Comparison of ENCODE assay signal across 1 cellular context in genomic region chr6:134295953-134296553, GRCh38.
TF ChIP-seq lines count a peak whose summit lies in the region.

No MANE protein-coding gene starts in this region.

TF ChIP-seq in K562, 482 proteins besides CTCF, POLR2A, EP300 and RAD21 (continued from another document and continues in another):
- TF ChIP-seq PYGO2 (tag; IDR thresholded peaks at IDR 0.05), result no peak
- TF ChIP-seq ASH1L (IDR thresholded peaks at IDR 0.05; ENCODE audit: borderline replicate concordance, low read depth, partially characterized antibody), result no peak
- no peak for TF ChIP-seq TRIM28 (IDR thresholded peaks at IDR 0.05)
- no peak for TF ChIP-seq NFE2L1 (tag; IDR thresholded peaks at IDR 0.05; ENCODE audit: borderline replicate concordance, low read depth)
- peak; percentile 66 for TF ChIP-seq NEUROD1 (IDR thresholded peaks at IDR 0.05; ENCODE audit: borderline replicate concordance, low read depth, low read length, partially characterized antibody)
- TF ChIP-seq THRAP3 (IDR thresholded peaks at IDR 0.05; ENCODE audit: borderline replicate concordance), result no peak
- TF ChIP-seq, protein P1, sequence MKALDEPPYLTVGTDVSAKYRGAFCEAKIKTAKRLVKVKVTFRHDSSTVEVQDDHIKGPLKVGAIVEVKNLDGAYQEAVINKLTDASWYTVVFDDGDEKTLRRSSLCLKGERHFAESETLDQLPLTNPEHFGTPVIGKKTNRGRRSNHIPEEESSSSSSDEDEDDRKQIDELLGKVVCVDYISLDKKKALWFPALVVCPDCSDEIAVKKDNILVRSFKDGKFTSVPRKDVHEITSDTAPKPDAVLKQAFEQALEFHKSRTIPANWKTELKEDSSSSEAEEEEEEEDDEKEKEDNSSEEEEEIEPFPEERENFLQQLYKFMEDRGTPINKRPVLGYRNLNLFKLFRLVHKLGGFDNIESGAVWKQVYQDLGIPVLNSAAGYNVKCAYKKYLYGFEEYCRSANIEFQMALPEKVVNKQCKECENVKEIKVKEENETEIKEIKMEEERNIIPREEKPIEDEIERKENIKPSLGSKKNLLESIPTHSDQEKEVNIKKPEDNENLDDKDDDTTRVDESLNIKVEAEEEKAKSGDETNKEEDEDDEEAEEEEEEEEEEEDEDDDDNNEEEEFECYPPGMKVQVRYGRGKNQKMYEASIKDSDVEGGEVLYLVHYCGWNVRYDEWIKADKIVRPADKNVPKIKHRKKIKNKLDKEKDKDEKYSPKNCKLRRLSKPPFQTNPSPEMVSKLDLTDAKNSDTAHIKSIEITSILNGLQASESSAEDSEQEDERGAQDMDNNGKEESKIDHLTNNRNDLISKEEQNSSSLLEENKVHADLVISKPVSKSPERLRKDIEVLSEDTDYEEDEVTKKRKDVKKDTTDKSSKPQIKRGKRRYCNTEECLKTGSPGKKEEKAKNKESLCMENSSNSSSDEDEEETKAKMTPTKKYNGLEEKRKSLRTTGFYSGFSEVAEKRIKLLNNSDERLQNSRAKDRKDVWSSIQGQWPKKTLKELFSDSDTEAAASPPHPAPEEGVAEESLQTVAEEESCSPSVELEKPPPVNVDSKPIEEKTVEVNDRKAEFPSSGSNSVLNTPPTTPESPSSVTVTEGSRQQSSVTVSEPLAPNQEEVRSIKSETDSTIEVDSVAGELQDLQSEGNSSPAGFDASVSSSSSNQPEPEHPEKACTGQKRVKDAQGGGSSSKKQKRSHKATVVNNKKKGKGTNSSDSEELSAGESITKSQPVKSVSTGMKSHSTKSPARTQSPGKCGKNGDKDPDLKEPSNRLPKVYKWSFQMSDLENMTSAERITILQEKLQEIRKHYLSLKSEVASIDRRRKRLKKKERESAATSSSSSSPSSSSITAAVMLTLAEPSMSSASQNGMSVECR (CRISPR knock-in tag; IDR thresholded peaks at IDR 0.05), result no peak
- TF ChIP-seq SOX6 (IDR thresholded peaks at IDR 0.05), result peak; percentile 88
- TF ChIP-seq NR4A1 (CRISPR knock-in tag; IDR thresholded peaks at IDR 0.05), result no peak
- no peak for TF ChIP-seq NR4A1 (tag; IDR thresholded peaks at IDR 0.05)
- TF ChIP-seq SMAD3 (CRISPR knock-in tag; conservative IDR thresholded peaks at IDR 0.05), result no peak
- no peak for TF ChIP-seq ZBTB43 (CRISPR knock-in tag; IDR thresholded peaks at IDR 0.05)
- TF ChIP-seq GABPB2 (CRISPR knock-in tag; conservative IDR thresholded peaks at IDR 0.05), result no peak
- no peak for TF ChIP-seq ZBTB7A (IDR thresholded peaks at IDR 0.05; ENCODE audit: borderline replicate concordance, control insufficient read depth, low read depth, low read length)
- TF ChIP-seq NR2C1 (IDR thresholded peaks at IDR 0.05), result no peak; the same call in 1 of the 2 replicates
- peak; percentile 63 for TF ChIP-seq NR2C1 (tag; IDR thresholded peaks at IDR 0.05)
- no peak for TF ChIP-seq RBBP5 (IDR thresholded peaks at IDR 0.05; ENCODE audit: borderline replicate concordance, insufficient read depth, low read length, poor library complexity, severe bottlenecking)
- no peak for TF ChIP-seq ZNF232 (CRISPR knock-in tag; IDR thresholded peaks at IDR 0.05)
- no peak for TF ChIP-seq ZNF274 (IDR thresholded peaks at IDR 0.05; ENCODE audit: borderline replicate concordance, low read depth, low read length)
- no peak for TF ChIP-seq NR1H2 (CRISPR knock-in tag; IDR thresholded peaks at IDR 0.05)
- no peak for TF ChIP-seq NFATC3 (IDR thresholded peaks at IDR 0.05)
- no peak for TF ChIP-seq PURB (CRISPR knock-in tag; IDR thresholded peaks at IDR 0.05; ENCODE audit: low read depth)
- no peak for TF ChIP-seq SRF (CRISPR knock-in tag; IDR thresholded peaks at IDR 0.05)
- TF ChIP-seq ZBTB40 (IDR thresholded peaks at IDR 0.05), result no peak
- TF ChIP-seq ZBTB40 (CRISPR knock-in tag; IDR thresholded peaks at IDR 0.05), result no peak
- TF ChIP-seq ZNF24 (IDR thresholded peaks at IDR 0.05), result peak; percentile 25; the same call in 1 of the 2 replicates
- TF ChIP-seq ZNF197 (CRISPR knock-in tag; IDR thresholded peaks at IDR 0.05; ENCODE audit: low read depth), result peak; percentile 78; the same call in 1 of the 2 replicates
- TF ChIP-seq ZNF717 (CRISPR knock-in tag; IDR thresholded peaks at IDR 0.05), result no peak
- no peak for TF ChIP-seq EGR1 (conservative IDR thresholded peaks at IDR 0.05)
- peak; percentile 49; the same call in 1 of the 2 replicates for TF ChIP-seq RFX1 (IDR thresholded peaks at IDR 0.05)
- TF ChIP-seq CSDE1 (IDR thresholded peaks at IDR 0.05), result no peak
- TF ChIP-seq, protein P2, sequence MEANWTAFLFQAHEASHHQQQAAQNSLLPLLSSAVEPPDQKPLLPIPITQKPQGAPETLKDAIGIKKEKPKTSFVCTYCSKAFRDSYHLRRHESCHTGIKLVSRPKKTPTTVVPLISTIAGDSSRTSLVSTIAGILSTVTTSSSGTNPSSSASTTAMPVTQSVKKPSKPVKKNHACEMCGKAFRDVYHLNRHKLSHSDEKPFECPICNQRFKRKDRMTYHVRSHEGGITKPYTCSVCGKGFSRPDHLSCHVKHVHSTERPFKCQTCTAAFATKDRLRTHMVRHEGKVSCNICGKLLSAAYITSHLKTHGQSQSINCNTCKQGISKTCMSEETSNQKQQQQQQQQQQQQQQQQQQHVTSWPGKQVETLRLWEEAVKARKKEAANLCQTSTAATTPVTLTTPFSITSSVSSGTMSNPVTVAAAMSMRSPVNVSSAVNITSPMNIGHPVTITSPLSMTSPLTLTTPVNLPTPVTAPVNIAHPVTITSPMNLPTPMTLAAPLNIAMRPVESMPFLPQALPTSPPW (CRISPR knock-in tag; IDR thresholded peaks at IDR 0.05), result no peak; the same call in 1 of the 2 replicates
- TF ChIP-seq DPF2 (IDR thresholded peaks at IDR 0.05), result peak; percentile 97
- no peak for TF ChIP-seq PHF21A (IDR thresholded peaks at IDR 0.05; ENCODE audit: borderline replicate concordance, low read depth)
- TF ChIP-seq, protein P3, sequence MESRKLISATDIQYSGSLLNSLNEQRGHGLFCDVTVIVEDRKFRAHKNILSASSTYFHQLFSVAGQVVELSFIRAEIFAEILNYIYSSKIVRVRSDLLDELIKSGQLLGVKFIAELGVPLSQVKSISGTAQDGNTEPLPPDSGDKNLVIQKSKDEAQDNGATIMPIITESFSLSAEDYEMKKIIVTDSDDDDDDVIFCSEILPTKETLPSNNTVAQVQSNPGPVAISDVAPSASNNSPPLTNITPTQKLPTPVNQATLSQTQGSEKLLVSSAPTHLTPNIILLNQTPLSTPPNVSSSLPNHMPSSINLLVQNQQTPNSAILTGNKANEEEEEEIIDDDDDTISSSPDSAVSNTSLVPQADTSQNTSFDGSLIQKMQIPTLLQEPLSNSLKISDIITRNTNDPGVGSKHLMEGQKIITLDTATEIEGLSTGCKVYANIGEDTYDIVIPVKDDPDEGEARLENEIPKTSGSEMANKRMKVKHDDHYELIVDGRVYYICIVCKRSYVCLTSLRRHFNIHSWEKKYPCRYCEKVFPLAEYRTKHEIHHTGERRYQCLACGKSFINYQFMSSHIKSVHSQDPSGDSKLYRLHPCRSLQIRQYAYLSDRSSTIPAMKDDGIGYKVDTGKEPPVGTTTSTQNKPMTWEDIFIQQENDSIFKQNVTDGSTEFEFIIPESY (CRISPR knock-in tag; IDR thresholded peaks at IDR 0.05), result no peak
- no peak for TF ChIP-seq SMARCA5 (IDR thresholded peaks at IDR 0.05)
- no peak for TF ChIP-seq SIRT6 (IDR thresholded peaks at IDR 0.05; ENCODE audit: low read depth, low read length)
- no peak; the same call in 1 of the 2 replicates for TF ChIP-seq ETV1 (tag; conservative IDR thresholded peaks at IDR 0.05; ENCODE audit: low read depth)
- TF ChIP-seq, protein P4, sequence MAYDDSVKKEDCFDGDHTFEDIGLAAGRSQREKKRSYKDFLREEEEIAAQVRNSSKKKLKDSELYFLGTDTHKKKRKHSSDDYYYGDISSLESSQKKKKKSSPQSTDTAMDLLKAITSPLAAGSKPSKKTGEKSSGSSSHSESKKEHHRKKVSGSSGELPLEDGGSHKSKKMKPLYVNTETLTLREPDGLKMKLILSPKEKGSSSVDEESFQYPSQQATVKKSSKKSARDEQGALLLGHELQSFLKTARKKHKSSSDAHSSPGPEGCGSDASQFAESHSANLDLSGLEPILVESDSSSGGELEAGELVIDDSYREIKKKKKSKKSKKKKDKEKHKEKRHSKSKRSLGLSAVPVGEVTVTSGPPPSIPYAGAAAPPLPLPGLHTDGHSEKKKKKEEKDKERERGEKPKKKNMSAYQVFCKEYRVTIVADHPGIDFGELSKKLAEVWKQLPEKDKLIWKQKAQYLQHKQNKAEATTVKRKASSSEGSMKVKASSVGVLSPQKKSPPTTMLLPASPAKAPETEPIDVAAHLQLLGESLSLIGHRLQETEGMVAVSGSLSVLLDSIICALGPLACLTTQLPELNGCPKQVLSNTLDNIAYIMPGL (CRISPR knock-in tag; IDR thresholded peaks at IDR 0.05), result no peak
- TF ChIP-seq FOXK2 (conservative IDR thresholded peaks at IDR 0.05 in 1 of 2, IDR thresholded peaks at IDR 0.05 in 1 of 2; ENCODE audit: low read depth in 2 of 2), result peak; percentile 49 to 77; a peak in 2 of 4 replicates
- TF ChIP-seq ZFP1 (CRISPR knock-in tag; IDR thresholded peaks at IDR 0.05), result no peak
- no peak for TF ChIP-seq MLX (CRISPR knock-in tag; conservative IDR thresholded peaks at IDR 0.05)
- 0 out of 2 replicates have a peak, but pooled peaks have one; percentile 47 for TF ChIP-seq PML (IDR thresholded peaks at IDR 0.05; ENCODE audit: low read length)
- no peak for TF ChIP-seq ZC3H8 (IDR thresholded peaks at IDR 0.05)
- no peak for TF ChIP-seq ZFP30 (CRISPR knock-in tag; IDR thresholded peaks at IDR 0.05; ENCODE audit: borderline replicate concordance)
- TF ChIP-seq CBX3 (IDR thresholded peaks at IDR 0.05; ENCODE audit: borderline replicate concordance in 1 of 2, low read length in 2 of 2), result peak in 1 of 2 experiments; percentile 91; a peak in 1 of 3 replicates
- no peak for TF ChIP-seq ATF1 (CRISPR knock-in tag; IDR thresholded peaks at IDR 0.05)
- peak; percentile 91 for TF ChIP-seq ATF1 (tag; IDR thresholded peaks at IDR 0.05)
- TF ChIP-seq PTBP1 (IDR thresholded peaks at IDR 0.05; ENCODE audit: low read depth, low read length), result no peak
